Comparison of ENCODE assay signal across 13 cellular contexts in genomic region chr17:15341966-15342365, GRCh38. TPM values are rescaled to one million over a fixed set of nuclear protein-coding genes. Genes with fewer than 3 reads are reported as not detected.
DNase-seq lines count a peak whose midpoint lies in the region; ATAC-seq and TF ChIP-seq lines count a peak whose summit lies in the region.
"Had no signal": no experiment of that assay in that cellular context is flagged by ENCODE, and none has a peak within 500 bp of the region (broad histone marks: within the 10 kb centered on the region; RNA-seq: fewer than 3 reads in every experiment).

No MANE protein-coding gene starts in this region.

- no peak overlapping the region for H3K27ac Mint-ChIP-seq in endothelial cell (ENCODE audit: unreplicated experiment)
- no peak overlapping the region for H3K27ac Mint-ChIP-seq in activated CD4-positive, alpha-beta T cell treated with anti-CD3 and anti-CD28 coated beads, Interleukin-2, amount 10 ng/mL, durations not matched to agents 24 days and 14 days
- no peak overlapping the region for H3K27ac Mint-ChIP-seq in activated CD4-positive, alpha-beta memory T cell treated with anti-CD3 and anti-CD28 coated beads for 36 hours
- H3K27ac Mint-ChIP-seq: effector memory CD8-positive, alpha-beta T cell; IgD-negative memory B cell had no signal

- no TSS peak for BruUV-seq in PC-3 (replicated peaks; lab: Mats Ljungman, UMichigan)

- H4K20me1 ChIP-seq in PC-3 (ENCODE audit: low read length): no peaks in the 10 kb centered on the region

- H3K9ac ChIP-seq in PC-3 (ENCODE audit: low read length) (no peak overlapping the region), muscle layer of colon (ENCODE audit: low read length) (no peak overlapping the region)

- DNase-seq in PC-3 (no peak), endothelial cell (ENCODE audit: low spot score) (no peak), thoracic aorta (ENCODE audit: low spot score) (no peak), cerebellum (ENCODE audit: low spot score) (no peak), NCI-H345 (lab: John Stamatoyannopoulos, UW) (no peak)
- no peak for DNase-seq in activated CD4-positive, alpha-beta T cell treated with anti-CD3 and anti-CD28 coated beads, Interleukin-2, amount 10 ng/mL, durations not matched to agents 24 days and 14 days
- DNase-seq in activated CD4-positive, alpha-beta memory T cell treated with anti-CD3 and anti-CD28 coated beads for 36 hours: no peak
- DNase-seq: effector memory CD8-positive, alpha-beta T cell; NCI-H2171 treated with DMSO at 0.1 percent for 48 hours had no signal

- H3K4me2 ChIP-seq in PC-3 (ENCODE audit: low read length): no peak overlapping the region

- H3K4me3 Mint-ChIP-seq in endothelial cell (ENCODE audit: unreplicated experiment): peak overlapping the region; percentile 6
- H3K4me3 Mint-ChIP-seq in activated CD4-positive, alpha-beta T cell treated with anti-CD3 and anti-CD28 coated beads, Interleukin-2, amount 10 ng/mL, durations not matched to agents 24 days and 14 days: no peak overlapping the region
- H3K4me3 Mint-ChIP-seq in activated CD4-positive, alpha-beta memory T cell treated with anti-CD3 and anti-CD28 coated beads for 36 hours: no peak overlapping the region

- H3K27me3 Mint-ChIP-seq in endothelial cell (ENCODE audit: unreplicated experiment): peaks cover 2% of the 10 kb centered on the region
- H3K27me3 Mint-ChIP-seq in activated CD4-positive, alpha-beta T cell treated with anti-CD3 and anti-CD28 coated beads, Interleukin-2, amount 10 ng/mL, durations not matched to agents 24 days and 14 days: peaks cover 63% of the 10 kb centered on the region
- peaks cover 50% of the 10 kb centered on the region for H3K27me3 Mint-ChIP-seq in activated CD4-positive, alpha-beta memory T cell treated with anti-CD3 and anti-CD28 coated beads for 36 hours

- POLR2A ChIA-PET in PC-3 (lab: Charles Lee; ENCODE audit: unreplicated experiment): no interaction called here
- POLR2A ChIA-PET in activated CD4-positive, alpha-beta memory T cell treated with anti-CD3 and anti-CD28 coated beads for 36 hours (lab: Charles Lee): no interaction called here

- H3K27ac ChIP-seq in PC-3 (ENCODE audit: low read length): peak overlapping the region; percentile 25
- no peak overlapping the region for H3K27ac ChIP-seq in muscle layer of colon (ENCODE audit: low read depth, low read length)
- H3K27ac ChIP-seq in thoracic aorta: no peak overlapping the region
- H3K27ac ChIP-seq: VCaP had no signal

- peaks cover 6% of the 10 kb centered on the region for H3K36me3 Mint-ChIP-seq in endothelial cell (ENCODE audit: low read depth, unreplicated experiment)
- no peaks in the 10 kb centered on the region for H3K36me3 Mint-ChIP-seq in activated CD4-positive, alpha-beta T cell treated with anti-CD3 and anti-CD28 coated beads, Interleukin-2, amount 10 ng/mL, durations not matched to agents 24 days and 14 days (ENCODE audit: low read depth)
- H3K36me3 Mint-ChIP-seq in activated CD4-positive, alpha-beta memory T cell treated with anti-CD3 and anti-CD28 coated beads for 36 hours: no peaks in the 10 kb centered on the region

- no peak overlapping the region for H2AFZ ChIP-seq in PC-3 (ENCODE audit: low read length)

- H3K4me1 ChIP-seq in PC-3 (ENCODE audit: insufficient read depth, low read length) (peaks cover 27% of the 10 kb centered on the region), muscle layer of colon (ENCODE audit: insufficient read depth, low read length) (peaks cover 6% of the 10 kb centered on the region), thoracic aorta (ENCODE audit: control insufficient read depth in 1 of 2, low read depth in 2 of 2) (peaks cover 4 to 13% of the 10 kb centered on the region in 2 donors)

- no peaks in the 10 kb centered on the region for H3K79me2 ChIP-seq in PC-3 (ENCODE audit: low read length)

- H3K4me3 ChIP-seq in PC-3 (ENCODE audit: low read length) (no peak overlapping the region), muscle layer of colon (ENCODE audit: low read depth in 1 of 2, low read length in 2 of 2) (peak overlapping the region; percentile 53 to 69), thoracic aorta (peak overlapping the region; percentile 69)

- ATAC-seq in PC-3 (no peak), thoracic aorta (ENCODE audit: insufficient number of reproducible peaks, low FRiP score, low read depth) (no peak)
- ATAC-seq: effector memory CD8-positive, alpha-beta T cell had no signal

- CTCF ChIA-PET in PC-3 (lab: Charles Lee): no interaction called here
- CTCF ChIA-PET in activated CD4-positive, alpha-beta memory T cell treated with anti-CD3 and anti-CD28 coated beads for 36 hours (lab: Charles Lee): no interaction called here

- H3F3A ChIP-seq in PC-3 (ENCODE audit: low read length, unreplicated experiment): no peaks in the 10 kb centered on the region

- intact Hi-C loops in PC-3 (cut with micrococcal nuclease): loop anchor here (5.0 kb wide), 1 partner anchor 55 kb away; no protein-coding TSS in a partner anchor
- intact Hi-C loops in activated CD4-positive, alpha-beta T cell treated with anti-CD3 and anti-CD28 coated beads, Interleukin-2, amount 10 ng/mL, durations not matched to agents 24 days and 14 days (cut with micrococcal nuclease): no loop called here
- intact Hi-C loops in activated CD4-positive, alpha-beta memory T cell treated with anti-CD3 and anti-CD28 coated beads for 36 hours (cut with micrococcal nuclease): no loop called here

- H3K9me2 ChIP-seq in PC-3 (replicated peaks; ENCODE audit: low read length): no peaks in the 10 kb centered on the region

- no peaks in the 10 kb centered on the region for H3K9me3 Mint-ChIP-seq in endothelial cell (ENCODE audit: unreplicated experiment)
- H3K9me3 Mint-ChIP-seq in activated CD4-positive, alpha-beta T cell treated with anti-CD3 and anti-CD28 coated beads, Interleukin-2, amount 10 ng/mL, durations not matched to agents 24 days and 14 days: no peaks in the 10 kb centered on the region
- H3K9me3 Mint-ChIP-seq in activated CD4-positive, alpha-beta memory T cell treated with anti-CD3 and anti-CD28 coated beads for 36 hours: no peaks in the 10 kb centered on the region
- H3K9me3 Mint-ChIP-seq: effector memory CD8-positive, alpha-beta T cell had no signal

- H3K9me3 ChIP-seq in PC-3 (ENCODE audit: low read length): no peaks in the 10 kb centered on the region
- no peaks in the 10 kb centered on the region for H3K9me3 ChIP-seq in muscle layer of colon (ENCODE audit: low read length)
- H3K9me3 ChIP-seq in thoracic aorta: no peaks in the 10 kb centered on the region

- H3K27me3 ChIP-seq in PC-3 (ENCODE audit: low read length): no peaks in the 10 kb centered on the region
- no peaks in the 10 kb centered on the region for H3K27me3 ChIP-seq in muscle layer of colon (ENCODE audit: control insufficient read depth in 1 of 2, insufficient read depth in 2 of 2, low read length in 2 of 2)
- H3K27me3 ChIP-seq in thoracic aorta (replicated peaks; ENCODE audit: insufficient read depth): peaks cover 12% of the 10 kb centered on the region

- H3K4me1 Mint-ChIP-seq in endothelial cell (ENCODE audit: unreplicated experiment): peaks cover 3% of the 10 kb centered on the region
- H3K4me1 Mint-ChIP-seq in activated CD4-positive, alpha-beta T cell treated with anti-CD3 and anti-CD28 coated beads, Interleukin-2, amount 10 ng/mL, durations not matched to agents 24 days and 14 days: peaks cover 4% of the 10 kb centered on the region
- H3K4me1 Mint-ChIP-seq in activated CD4-positive, alpha-beta memory T cell treated with anti-CD3 and anti-CD28 coated beads for 36 hours (ENCODE audit: low read depth): peaks cover 6% of the 10 kb centered on the region

- H3K36me3 ChIP-seq in PC-3 (ENCODE audit: low read depth, low read length) (no peaks in the 10 kb centered on the region), muscle layer of colon (ENCODE audit: insufficient read depth, low read length) (no peaks in the 10 kb centered on the region), thoracic aorta (no peaks in the 10 kb centered on the region)

- TF ChIP-seq CTCF in PC-3 (conservative IDR thresholded peaks at IDR 0.05; ENCODE audit: low read depth, low read length) (no peak), endothelial cell (IDR thresholded peaks at IDR 0.05; ENCODE audit: unreplicated experiment) (no peak), thoracic aorta (IDR thresholded peaks at IDR 0.05) (no peak)

RNA-seq across cellular contexts. Expression of gene TEKT3, which starts 0.6 kb away (rescaled TPM):
- not detected in 2 replicates for total RNA-seq in PC-3 (2014; rRNA removed)
- total RNA-seq in endothelial cell (ENCODE audit: unreplicated experiment): 5.8 TPM
- total RNA-seq in thoracic aorta: not detected
- 0.82 TPM for total RNA-seq in cerebellum
- total RNA-seq in activated CD4-positive, alpha-beta T cell treated with anti-CD3 and anti-CD28 coated beads, Interleukin-2, amount 10 ng/mL, durations not matched to agents 24 days and 14 days: not detected in 2 replicates
- total RNA-seq in activated CD4-positive, alpha-beta memory T cell treated with anti-CD3 and anti-CD28 coated beads for 36 hours: under 1 TPM in 1 of 2 experiments, not detected in 1; 0.33 TPM
- total RNA-seq: RPMI7951 had no signal
